9 cellular contexts compared by ENCODE assay signal in genomic region chr3:194396897-194397756, GRCh38. TPM values are rescaled to one million over a fixed set of nuclear protein-coding genes. Genes with fewer than 3 reads are reported as not detected.
DNase-seq lines count a peak whose midpoint lies in the region; ATAC-seq and TF ChIP-seq lines count a peak whose summit lies in the region.
"Had no signal": no experiment of that assay in that cellular context is flagged by ENCODE, and none has a peak within 500 bp of the region (broad histone marks: within the 10 kb centered on the region; RNA-seq: fewer than 3 reads in every experiment).

No MANE protein-coding gene starts in this region.

- H3K23ac ChIP-seq in mesenchymal stem cell (ENCODE audit: low read length in 2 of 2), result peak overlapping the region in 1 of 2 experiments; percentile 68

- H3K14ac ChIP-seq in mesenchymal stem cell (ENCODE audit: low read length in 2 of 2), result peak overlapping the region in 1 of 2 experiments; percentile 81

- no peak overlapping the region for H2BK15ac ChIP-seq in mesenchymal stem cell (ENCODE audit: low read depth, poor library complexity, severe bottlenecking)

- peak overlapping the region; percentile 49 to 83 for H2BK12ac ChIP-seq in mesenchymal stem cell (ENCODE audit: low read length in 2 of 2)

- peak in 2 of 3 donors; percentile 38 to 80 for DNase-seq in CD4-positive, CD25-positive, alpha-beta regulatory T cell
- peak; percentile 94 for DNase-seq in Jurkat, Clone E6-1 (ENCODE audit: low read depth, low spot score)
- peak; percentile 69 for DNase-seq in activated naive CD8-positive, alpha-beta T cell treated with anti-CD3 and anti-CD28 coated beads, Interleukin-2, amount 10 ng/mL, durations not matched to agents 7 days and 5 days
- peak; percentile 49 for DNase-seq in mesenchymal stem cell
- no peak for DNase-seq in endothelial cell (ENCODE audit: low spot score)
- no peak for DNase-seq in UCSD-AML1 (lab: John Stamatoyannopoulos, UW; ENCODE audit: unreplicated experiment)
- DNase-seq in NCI-H1105 (lab: John Stamatoyannopoulos, UW), result no peak

- no peak for TF ChIP-seq CTCF in endothelial cell (IDR thresholded peaks at IDR 0.05; ENCODE audit: unreplicated experiment)

- no peak overlapping the region for H3K9ac ChIP-seq in mesenchymal stem cell (ENCODE audit: low read length)

- no peak overlapping the region for H2AK5ac ChIP-seq in mesenchymal stem cell (ENCODE audit: low read length, severe bottlenecking)

- peak overlapping the region; percentile 51 to 92 (median 72) for H3K27ac Mint-ChIP-seq in CD4-positive, CD25-positive, alpha-beta regulatory T cell
- peak overlapping the region; percentile 77 for H3K27ac Mint-ChIP-seq in activated naive CD8-positive, alpha-beta T cell treated with anti-CD3 and anti-CD28 coated beads, Interleukin-2, amount 10 ng/mL, durations not matched to agents 7 days and 5 days
- no peak overlapping the region for H3K27ac Mint-ChIP-seq in endothelial cell (ENCODE audit: unreplicated experiment)

- ATAC-seq in CD4-positive, CD25-positive, alpha-beta regulatory T cell (ENCODE audit: low read depth in 2 of 2), result peak; percentile 50 to 53
- ATAC-seq in activated naive CD8-positive, alpha-beta T cell treated with anti-CD3 and anti-CD28 coated beads, Interleukin-2, amount 10 ng/mL, durations not matched to agents 7 days and 5 days (ENCODE audit: low read depth), result peak; percentile 49
- ATAC-seq in SK-N-SH treated with all-trans-retinoic acid at 6 μM for 48 hours, result no peak

- H3K79me1 ChIP-seq in mesenchymal stem cell (replicated peaks; ENCODE audit: low read length, poor library complexity, severe bottlenecking), result no peaks in the 10 kb centered on the region

- no peak overlapping the region for H3K4me2 ChIP-seq in mesenchymal stem cell (ENCODE audit: low read length, poor library complexity, severe bottlenecking)

- peaks cover 0 to 1% (median 0%) of the 10 kb centered on the region in 7 donors for H3K9me3 Mint-ChIP-seq in CD4-positive, CD25-positive, alpha-beta regulatory T cell
- H3K9me3 Mint-ChIP-seq in activated naive CD8-positive, alpha-beta T cell treated with anti-CD3 and anti-CD28 coated beads, Interleukin-2, amount 10 ng/mL, durations not matched to agents 7 days and 5 days, result no peaks in the 10 kb centered on the region
- no peaks in the 10 kb centered on the region for H3K9me3 Mint-ChIP-seq in endothelial cell (ENCODE audit: unreplicated experiment)

- POLR2A ChIA-PET in activated naive CD8-positive, alpha-beta T cell treated with anti-CD3 and anti-CD28 coated beads, Interleukin-2, amount 10 ng/mL, durations not matched to agents 7 days and 5 days (lab: Charles Lee), result interaction anchor here (0.5 to 1.2 kb wide), 3 partner anchors 51 to 74 kb away, joined by 3 to 4 read pairs (median 3); no protein-coding TSS in a partner anchor

- H3K4ac ChIP-seq in mesenchymal stem cell (ENCODE audit: low read depth in 1 of 2, low read length in 2 of 2), result peak overlapping the region; percentile 69 to 73

- peaks cover 16 to 46% (median 30%) of the 10 kb centered on the region in 4 donors for H3K4me1 Mint-ChIP-seq in CD4-positive, CD25-positive, alpha-beta regulatory T cell
- H3K4me1 Mint-ChIP-seq in activated naive CD8-positive, alpha-beta T cell treated with anti-CD3 and anti-CD28 coated beads, Interleukin-2, amount 10 ng/mL, durations not matched to agents 7 days and 5 days, result peaks cover 38% of the 10 kb centered on the region
- H3K4me1 Mint-ChIP-seq in endothelial cell (ENCODE audit: unreplicated experiment), result peaks cover 31% of the 10 kb centered on the region

- peak overlapping the region; percentile 83 for H4K8ac ChIP-seq in mesenchymal stem cell (ENCODE audit: low read length)

- H3K9me3 ChIP-seq in CD4-positive, CD25-positive, alpha-beta regulatory T cell (ENCODE audit: control insufficient read depth in 2 of 2, low read length in 2 of 2), result no peaks in the 10 kb centered on the region
- no peaks in the 10 kb centered on the region for H3K9me3 ChIP-seq in mesenchymal stem cell (ENCODE audit: control insufficient read depth, low read length)

- no peaks in the 10 kb centered on the region for H3K36me3 ChIP-seq in CD4-positive, CD25-positive, alpha-beta regulatory T cell (ENCODE audit: control insufficient read depth, insufficient read depth, low read length)
- peaks cover 6 to 10% of the 10 kb centered on the region in 2 experiments for H3K36me3 ChIP-seq in mesenchymal stem cell (ENCODE audit: control insufficient read depth in 1 of 2, insufficient read depth in 2 of 2, low read depth in 1 of 2, low read length in 2 of 2)

- H2BK5ac ChIP-seq in mesenchymal stem cell (ENCODE audit: low read depth, low read length, poor library complexity, severe bottlenecking), result no peak overlapping the region

- no peak overlapping the region for H2BK120ac ChIP-seq in mesenchymal stem cell (ENCODE audit: low read depth, low read length)

- peak overlapping the region; percentile 81 for H4K91ac ChIP-seq in mesenchymal stem cell (ENCODE audit: low read length)

- peak overlapping the region; percentile 5 for H3K27ac ChIP-seq in CD4-positive, CD25-positive, alpha-beta regulatory T cell (ENCODE audit: insufficient read depth, low read length, poor library complexity, severe bottlenecking)
- H3K27ac ChIP-seq in mesenchymal stem cell (ENCODE audit: low read length, poor library complexity, severe bottlenecking), result no peak overlapping the region

- H3K4me1 ChIP-seq in CD4-positive, CD25-positive, alpha-beta regulatory T cell (ENCODE audit: control insufficient read depth, insufficient read depth, low read length, poor library complexity, severe bottlenecking), result peaks cover 30% of the 10 kb centered on the region
- H3K4me1 ChIP-seq in mesenchymal stem cell (ENCODE audit: control insufficient read depth, insufficient read depth, low read depth, low read length), result peaks cover 12% of the 10 kb centered on the region

- H3K36me3 Mint-ChIP-seq in CD4-positive, CD25-positive, alpha-beta regulatory T cell, result no peaks in the 10 kb centered on the region
- no peaks in the 10 kb centered on the region for H3K36me3 Mint-ChIP-seq in activated naive CD8-positive, alpha-beta T cell treated with anti-CD3 and anti-CD28 coated beads, Interleukin-2, amount 10 ng/mL, durations not matched to agents 7 days and 5 days
- no peaks in the 10 kb centered on the region for H3K36me3 Mint-ChIP-seq in endothelial cell (ENCODE audit: low read depth, unreplicated experiment)

- H3K4me3 ChIP-seq in CD4-positive, CD25-positive, alpha-beta regulatory T cell (ENCODE audit: low read depth, low read length), result peak overlapping the region; percentile 77
- H3K4me3 ChIP-seq in Jurkat, Clone E6-1 (ENCODE audit: low read length), result peak overlapping the region; percentile 29
- no peak overlapping the region for H3K4me3 ChIP-seq in mesenchymal stem cell (ENCODE audit: insufficient read depth in 1 of 2, low read depth in 1 of 2, low read length in 2 of 2)

- peaks cover 37% of the 10 kb centered on the region for H3K27me3 Mint-ChIP-seq in CD4-positive, CD25-positive, alpha-beta regulatory T cell
- peaks cover 6% of the 10 kb centered on the region for H3K27me3 Mint-ChIP-seq in activated naive CD8-positive, alpha-beta T cell treated with anti-CD3 and anti-CD28 coated beads, Interleukin-2, amount 10 ng/mL, durations not matched to agents 7 days and 5 days
- peaks cover 10% of the 10 kb centered on the region for H3K27me3 Mint-ChIP-seq in endothelial cell (ENCODE audit: unreplicated experiment)

- peak overlapping the region; percentile 81 for H2AFZ ChIP-seq in mesenchymal stem cell (ENCODE audit: low read depth, low read length)

- WGBS in mesenchymal stem cell, result 30% methylated on average over 69 of the region's 69 CpGs

- peak overlapping the region; percentile 75 to 92 (median 86) for H3K4me3 Mint-ChIP-seq in CD4-positive, CD25-positive, alpha-beta regulatory T cell
- H3K4me3 Mint-ChIP-seq in activated naive CD8-positive, alpha-beta T cell treated with anti-CD3 and anti-CD28 coated beads, Interleukin-2, amount 10 ng/mL, durations not matched to agents 7 days and 5 days, result peak overlapping the region; percentile 84
- no peak overlapping the region for H3K4me3 Mint-ChIP-seq in endothelial cell (ENCODE audit: unreplicated experiment)

- H3K18ac ChIP-seq in mesenchymal stem cell (ENCODE audit: low read depth in 1 of 2, low read length in 2 of 2), result peak overlapping the region; percentile 73 to 94

- H3K27me3 ChIP-seq in CD4-positive, CD25-positive, alpha-beta regulatory T cell (ENCODE audit: control insufficient read depth, insufficient read depth, low read length), result peaks cover 16% of the 10 kb centered on the region
- peaks cover 19 to 55% of the 10 kb centered on the region in 2 experiments for H3K27me3 ChIP-seq in mesenchymal stem cell (ENCODE audit: control insufficient read depth in 1 of 2, insufficient read depth in 1 of 2, low read length in 2 of 2)

RNA-seq across cellular contexts. Expression of gene GP5, which starts 1.9 kb away (rescaled TPM):
- 1.4 TPM for total RNA-seq in CD4-positive, CD25-positive, alpha-beta regulatory T cell
- 1 to 10 TPM in 2 of 4 donors, under 1 TPM in 2; 0.41 to 2.7 (median 1.2) TPM for polyA plus RNA-seq in CD4-positive, CD25-positive, alpha-beta regulatory T cell
- 0.97 TPM for polyA plus RNA-seq in Jurkat, Clone E6-1 (2012; ENCODE audit: insufficient read depth, insufficient read length)
- total RNA-seq in activated naive CD8-positive, alpha-beta T cell treated with anti-CD3 and anti-CD28 coated beads, Interleukin-2, amount 10 ng/mL, durations not matched to agents 7 days and 5 days, result 1 to 10 TPM; 2.2 to 2.3 TPM
- polyA plus RNA-seq in mesenchymal stem cell (2013, experiment 1 of 2), result 0.03 TPM
- polyA plus RNA-seq in mesenchymal stem cell (2013, experiment 2 of 2), result 0.03 TPM
- 0.23 TPM for total RNA-seq in endothelial cell (ENCODE audit: unreplicated experiment)

RNA-seq across cellular contexts. Expression of gene LRRC15, which starts 27.6 kb away (rescaled TPM):
- not detected for total RNA-seq in CD4-positive, CD25-positive, alpha-beta regulatory T cell
- polyA plus RNA-seq in CD4-positive, CD25-positive, alpha-beta regulatory T cell, result not detected
- polyA plus RNA-seq in Jurkat, Clone E6-1 (2012; ENCODE audit: insufficient read depth, insufficient read length), result not detected
- total RNA-seq in activated naive CD8-positive, alpha-beta T cell treated with anti-CD3 and anti-CD28 coated beads, Interleukin-2, amount 10 ng/mL, durations not matched to agents 7 days and 5 days, result not detected
- polyA plus RNA-seq in mesenchymal stem cell (2013, experiment 1 of 2), result 0.55 TPM
- polyA plus RNA-seq in mesenchymal stem cell (2013, experiment 2 of 2), result 0.56 TPM
- total RNA-seq in endothelial cell (ENCODE audit: unreplicated experiment), result not detected
- total RNA-seq: renal cortical epithelial cell had no signal

RNA-seq across cellular contexts. Expression of gene CPN2, which starts 46.0 kb away (rescaled TPM):
- total RNA-seq in CD4-positive, CD25-positive, alpha-beta regulatory T cell, result not detected
- not detected for polyA plus RNA-seq in CD4-positive, CD25-positive, alpha-beta regulatory T cell
- not detected for polyA plus RNA-seq in Jurkat, Clone E6-1 (2012; ENCODE audit: insufficient read depth, insufficient read length)
- not detected for total RNA-seq in activated naive CD8-positive, alpha-beta T cell treated with anti-CD3 and anti-CD28 coated beads, Interleukin-2, amount 10 ng/mL, durations not matched to agents 7 days and 5 days
- not detected for polyA plus RNA-seq in mesenchymal stem cell (2013, experiment 1 of 2)
- not detected for polyA plus RNA-seq in mesenchymal stem cell (2013, experiment 2 of 2)
- total RNA-seq in endothelial cell (ENCODE audit: unreplicated experiment), result not detected

Comparison
In these comparisons a context has a peak if more than half of its experiments do, and no peak if none do; other contexts are left out.
1. DNase-seq: peak in CD4-positive, CD25-positive, alpha-beta regulatory T cell (2 of 3), Jurkat, Clone E6-1 (single experiment), activated naive CD8-positive, alpha-beta T cell treated with anti-CD3 and anti-CD28 coated beads, Interleukin-2, amount 10 ng/mL, durations not matched to agents 7 days and 5 days (single experiment) and mesenchymal stem cell (single experiment); none in endothelial cell (single experiment), UCSD-AML1 (single experiment) and NCI-H1105 (single experiment).
2. H3K4me3 ChIP-seq: peak in CD4-positive, CD25-positive, alpha-beta regulatory T cell (single experiment) and Jurkat, Clone E6-1 (single experiment); none in mesenchymal stem cell (0 of 2).